27 cellular contexts compared by ENCODE assay signal in genomic region chr6:166500246-166500645, GRCh38.
A peak's percentile ranks its signal among the peaks of the same experiment; 100 is the strongest.
DNase-seq lines count a peak whose midpoint lies in the region; ATAC-seq and TF ChIP-seq lines count a peak whose summit lies in the region.
"Had no signal": no experiment of that assay in that cellular context is flagged by ENCODE, and none has a peak within 500 bp of the region (broad histone marks: within the 10 kb centered on the region; RNA-seq: fewer than 3 reads in every experiment).

No MANE protein-coding gene starts in this region.

- H3K4me3 ChIP-seq in prostate gland (no peak overlapping the region), mesendoderm (ENCODE audit: low read length) (no peak overlapping the region)
- H3K4me3 ChIP-seq: cardiac muscle cell, GM23338, mucosa of descending colon, spleen had no signal

- peak overlapping the region; percentile 81 for H3K27ac Mint-ChIP-seq in activated T-helper 17 cell treated with anti-CD3 and anti-CD28 coated beads, Interleukin-2, amount 50 U/mL, for 72 hours
- H3K27ac Mint-ChIP-seq: CD4-positive, alpha-beta T cell; GM23338; nephron progenitor cell had no signal

- no peak overlapping the region for H4K5ac ChIP-seq in mesendoderm (ENCODE audit: low read length)

- peaks cover 6% of the 10 kb centered on the region for H3K4me1 Mint-ChIP-seq in activated T-helper 17 cell treated with anti-CD3 and anti-CD28 coated beads, Interleukin-2, amount 50 U/mL, for 72 hours
- H3K4me1 Mint-ChIP-seq: GM23338 had no signal

- no peak overlapping the region for H2AK5ac ChIP-seq in mesendoderm (ENCODE audit: low read length)

- WGBS in prostate gland: 82% methylated on average over 7 of the region's 7 CpGs
- WGBS in mesendoderm (ENCODE audit: extremely low coverage, insufficient coverage, low lambda C conversion rate): no CpG with 5 or more reads among the region's 7 CpGs

- H3K79me2 ChIP-seq in mesendoderm (ENCODE audit: control insufficient read depth, insufficient read depth, low read length): no peaks in the 10 kb centered on the region

- H3K23ac ChIP-seq in mesendoderm (ENCODE audit: low read length): no peak overlapping the region

- no peaks in the 10 kb centered on the region for H3K9me3 Mint-ChIP-seq in activated T-helper 17 cell treated with anti-CD3 and anti-CD28 coated beads, Interleukin-2, amount 50 U/mL, for 72 hours
- H3K9me3 Mint-ChIP-seq: activated CD4-positive, alpha-beta memory T cell treated with anti-CD3 and anti-CD28 coated beads for 36 hours; CD4-positive, alpha-beta T cell; GM23338; nephron progenitor cell had no signal

- no peak overlapping the region for H2BK5ac ChIP-seq in mesendoderm (ENCODE audit: low read length)

- no peak overlapping the region for H3K56ac ChIP-seq in mesendoderm (ENCODE audit: low read length)

- H2BK120ac ChIP-seq in mesendoderm (ENCODE audit: low read depth, low read length): no peak overlapping the region

- H3K27me3 Mint-ChIP-seq in activated T-helper 17 cell treated with anti-CD3 and anti-CD28 coated beads, Interleukin-2, amount 50 U/mL, for 72 hours: no peaks in the 10 kb centered on the region
- H3K27me3 Mint-ChIP-seq: activated CD4-positive, alpha-beta memory T cell treated with anti-CD3 and anti-CD28 coated beads for 36 hours; CD4-positive, alpha-beta T cell had no signal

- peak overlapping the region; percentile 22 for H3K4me3 Mint-ChIP-seq in activated T-helper 17 cell treated with anti-CD3 and anti-CD28 coated beads, Interleukin-2, amount 50 U/mL, for 72 hours
- H3K4me3 Mint-ChIP-seq: activated CD4-positive, alpha-beta memory T cell treated with anti-CD3 and anti-CD28 coated beads for 36 hours; CD4-positive, alpha-beta T cell; GM23338; nephron progenitor cell had no signal

- H3K4me1 ChIP-seq in prostate gland (replicated peaks): no peaks in the 10 kb centered on the region
- H3K4me1 ChIP-seq in mesendoderm (ENCODE audit: control insufficient read depth, low read depth, low read length): no peaks in the 10 kb centered on the region
- H3K4me1 ChIP-seq: spleen had no signal

- H3K9ac ChIP-seq in mesendoderm (ENCODE audit: low read length): no peak overlapping the region

- H3K4ac ChIP-seq in mesendoderm (ENCODE audit: low read depth, low read length): no peak overlapping the region

- no peak overlapping the region for H4K8ac ChIP-seq in mesendoderm (ENCODE audit: low read depth, low read length)

- TF ChIP-seq CTCF in prostate gland (IDR thresholded peaks at IDR 0.05): no peak

- no peak overlapping the region for H3K18ac ChIP-seq in mesendoderm (ENCODE audit: low read length)

- no peak overlapping the region for H3K4me2 ChIP-seq in mesendoderm (ENCODE audit: low read length)
- H3K4me2 ChIP-seq: GM23338 had no signal

- intact Hi-C loops in head of caudate nucleus (cut with DNase I) (no loop called here), posterior cingulate gyrus (cut with DNase I) (no loop called here), prostate gland (cut with DNase I) (no loop called here)

- H3K36me3 ChIP-seq in prostate gland (peaks cover 0 to 7% of the 10 kb centered on the region in 2 donors), mesendoderm (ENCODE audit: control insufficient read depth, insufficient read depth, low read length) (no peaks in the 10 kb centered on the region)
- H3K36me3 ChIP-seq: cardiac muscle cell had no signal

- no peak overlapping the region for H2BK15ac ChIP-seq in mesendoderm (replicated peaks; ENCODE audit: low read depth)

- H3K27me3 ChIP-seq in prostate gland (replicated peaks; ENCODE audit: insufficient read depth) (no peaks in the 10 kb centered on the region), mesendoderm (ENCODE audit: insufficient read depth, low read length, poor library complexity) (no peaks in the 10 kb centered on the region)
- H3K27me3 ChIP-seq: cardiac muscle cell, spleen had no signal

- DNase-seq in head of caudate nucleus: peak; percentile 52 to 90 (median 79)
- peak in 8 of 10 donors; percentile 63 to 94 (median 74) for DNase-seq in posterior cingulate gyrus
- DNase-seq in NCI-H1436 (lab: John Stamatoyannopoulos, UW): no peak
- no peak for DNase-seq in prostate gland (ENCODE audit: low spot score)
- no peak for DNase-seq in HuH-7 (ENCODE audit: low spot score)
- DNase-seq in mesendoderm: no peak
- DNase-seq: activated naive CD4-positive, alpha-beta T cell; CD4-positive, alpha-beta T cell; DMS153; GF-D8; left ventricle myocardium superior; mucosa of descending colon; NCI-H1092 treated with DMSO at 0.1 percent for 48 hours; NCI-H2029 treated with DMSO at 0.1 percent for 48 hours; NCI-H345; NCI-H82; nephron progenitor cell; OCI-M1; Right ventricle myocardium superior; spleen; stimulated activated CD4-positive, alpha-beta T cell treated with anti-CD3 and anti-CD28 coated beads, Interleukin-4, amount 100 ng/mL, for 1 hour had no signal

- no peaks in the 10 kb centered on the region for H3K36me3 Mint-ChIP-seq in activated T-helper 17 cell treated with anti-CD3 and anti-CD28 coated beads, Interleukin-2, amount 50 U/mL, for 72 hours (ENCODE audit: low read depth)

- ATAC-seq in GM18498 (IDR thresholded peaks at IDR 0.05; ENCODE audit: unreplicated experiment): peak; percentile 14
- no peak for ATAC-seq in activated T-helper 17 cell treated with anti-CD3 and anti-CD28 coated beads, Interleukin-2, amount 50 U/mL, for 72 hours (replicated peaks)
- ATAC-seq: GM23338, left ventricle myocardium superior, mucosa of descending colon had no signal

- no peaks in the 10 kb centered on the region for H3K79me1 ChIP-seq in mesendoderm (ENCODE audit: low read length)

- TF ChIP-seq POLR2A in prostate gland (IDR thresholded peaks at IDR 0.05): no peak

- no peak overlapping the region for H3K27ac ChIP-seq in prostate gland
- no peak overlapping the region for H3K27ac ChIP-seq in mesendoderm (ENCODE audit: low read depth, low read length)
- H3K27ac ChIP-seq: cardiac muscle cell, epithelial cell of prostate, spleen had no signal

- no peaks in the 10 kb centered on the region for H3K9me3 ChIP-seq in prostate gland
- H3K9me3 ChIP-seq: mucosa of descending colon, spleen had no signal

Comparison
In these comparisons a context has a peak if more than half of its experiments do, and no peak if none do; other contexts are left out.
1. DNase-seq: peak in head of caudate nucleus (42 of 42) and posterior cingulate gyrus (8 of 10); none in NCI-H1436 (single experiment), prostate gland (single experiment), HuH-7 (single experiment) and mesendoderm (single experiment).